Comparison of ENCODE assay signal across 10 cellular contexts in the genomic region with DNA sequence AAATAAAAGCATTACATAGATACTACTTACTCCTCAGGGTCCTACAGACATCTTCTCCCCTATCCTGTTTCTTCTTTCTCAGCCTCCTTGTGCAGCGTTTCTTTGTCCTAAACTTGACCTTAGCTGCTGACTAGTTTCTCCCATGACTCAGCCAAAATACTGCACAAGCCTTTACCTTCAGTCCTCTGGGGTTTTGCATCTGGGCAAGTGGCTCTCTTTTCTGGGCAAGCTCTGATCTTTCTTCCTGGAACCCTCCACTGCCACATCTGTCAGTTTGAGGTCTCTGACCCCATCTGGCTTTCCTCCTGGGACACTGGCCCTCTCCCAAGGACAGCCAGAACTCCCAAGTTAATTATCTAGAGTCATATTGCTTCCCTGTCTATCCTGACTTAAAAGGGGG.
A peak's percentile ranks its signal among the peaks of the same experiment; 100 is the strongest.
DNase-seq lines count a peak whose midpoint lies in the region; ATAC-seq and TF ChIP-seq lines count a peak whose summit lies in the region.
"Had no signal": no experiment of that assay in that cellular context is flagged by ENCODE, and none has a peak within 500 bp of the region (broad histone marks: within the 10 kb centered on the region; RNA-seq: fewer than 3 reads in every experiment).

No MANE protein-coding gene starts in this region.

- H3K27me3 Mint-ChIP-seq in stimulated activated memory B cell treated with anti-CD40 and anti-IgM and Interleukin-4, amounts not matched to agents 10 μg/mL and 1 μg/mL and 100 μg/mL, for 72 hours = no peaks in the 10 kb centered on the region
- H3K27me3 Mint-ChIP-seq: activated naive CD8-positive, alpha-beta T cell treated with anti-CD3 and anti-CD28 coated beads, Interleukin-2, amount 10 ng/mL, durations not matched to agents 7 days and 5 days had no signal

- H3K9me3 Mint-ChIP-seq in stimulated activated memory B cell treated with anti-CD40 and anti-IgM and Interleukin-4, amounts not matched to agents 10 μg/mL and 1 μg/mL and 100 μg/mL, for 72 hours = peaks cover 7% of the 10 kb centered on the region

- H3K27ac Mint-ChIP-seq in stimulated activated memory B cell treated with anti-CD40 and anti-IgM and Interleukin-4, amounts not matched to agents 10 μg/mL and 1 μg/mL and 100 μg/mL, for 72 hours = no peak overlapping the region
- H3K27ac Mint-ChIP-seq: activated naive CD8-positive, alpha-beta T cell treated with anti-CD3 and anti-CD28 coated beads, Interleukin-2, amount 10 ng/mL, durations not matched to agents 7 days and 5 days had no signal

- H3K4me3 ChIP-seq in esophagus muscularis mucosa = no peak overlapping the region

- H3K27ac ChIP-seq in esophagus muscularis mucosa (replicated peaks in 1 of 4) = peak overlapping the region in 3 of 4 donors; percentile 38 to 52 (median 44)
- H3K27ac ChIP-seq: neutrophil had no signal

- no peak for TF ChIP-seq POLR2A in esophagus muscularis mucosa (IDR thresholded peaks at IDR 0.05; ENCODE audit: low read depth)

- H3K36me3 ChIP-seq in esophagus muscularis mucosa = no peaks in the 10 kb centered on the region
- H3K36me3 ChIP-seq: neutrophil had no signal

- no peak overlapping the region for H3K4me3 Mint-ChIP-seq in stimulated activated memory B cell treated with anti-CD40 and anti-IgM and Interleukin-4, amounts not matched to agents 10 μg/mL and 1 μg/mL and 100 μg/mL, for 72 hours
- H3K4me3 Mint-ChIP-seq: activated naive CD8-positive, alpha-beta T cell treated with anti-CD3 and anti-CD28 coated beads, Interleukin-2, amount 10 ng/mL, durations not matched to agents 7 days and 5 days had no signal

- no peak for DNase-seq in esophagus muscularis mucosa (ENCODE audit: extremely low spot score)
- DNase-seq in UCSD-AML1 (lab: John Stamatoyannopoulos, UW; ENCODE audit: unreplicated experiment) = no peak
- no peak for DNase-seq in iPS-NIHi11 (ENCODE audit: low spot score)
- DNase-seq in midbrain (lab: John Stamatoyannopoulos, UW) = no peak
- DNase-seq: activated naive CD8-positive, alpha-beta T cell treated with anti-CD3 and anti-CD28 coated beads, Interleukin-2, amount 10 ng/mL, durations not matched to agents 7 days and 5 days had no signal

- H3K36me3 Mint-ChIP-seq in stimulated activated memory B cell treated with anti-CD40 and anti-IgM and Interleukin-4, amounts not matched to agents 10 μg/mL and 1 μg/mL and 100 μg/mL, for 72 hours = no peaks in the 10 kb centered on the region
- H3K36me3 Mint-ChIP-seq: activated naive CD8-positive, alpha-beta T cell treated with anti-CD3 and anti-CD28 coated beads, Interleukin-2, amount 10 ng/mL, durations not matched to agents 7 days and 5 days had no signal

- no peak for TF ChIP-seq CTCF in esophagus muscularis mucosa (IDR thresholded peaks at IDR 0.05)

- H3K4me1 Mint-ChIP-seq in stimulated activated memory B cell treated with anti-CD40 and anti-IgM and Interleukin-4, amounts not matched to agents 10 μg/mL and 1 μg/mL and 100 μg/mL, for 72 hours = peaks cover 5% of the 10 kb centered on the region
- H3K4me1 Mint-ChIP-seq: activated naive CD8-positive, alpha-beta T cell treated with anti-CD3 and anti-CD28 coated beads, Interleukin-2, amount 10 ng/mL, durations not matched to agents 7 days and 5 days had no signal

- H3K4me1 ChIP-seq in esophagus muscularis mucosa = peaks cover 0 to 27% (median 19%) of the 10 kb centered on the region in 4 donors

- H3K9me3 ChIP-seq in esophagus muscularis mucosa = peaks cover 0 to 8% (median 3%) of the 10 kb centered on the region in 4 donors
- H3K9me3 ChIP-seq: neutrophil had no signal

- peak; percentile 32 for TF ChIP-seq EP300 in esophagus muscularis mucosa (IDR thresholded peaks at IDR 0.05)

- ATAC-seq in GM19397 (IDR thresholded peaks at IDR 0.05; ENCODE audit: unreplicated experiment) = peak; percentile 48
- peak; percentile 66 for ATAC-seq in HG03280 (IDR thresholded peaks at IDR 0.05; ENCODE audit: unreplicated experiment)
- ATAC-seq in stimulated activated memory B cell treated with anti-CD40 and anti-IgM and Interleukin-4, amounts not matched to agents 10 μg/mL and 1 μg/mL and 100 μg/mL, for 72 hours = peak; percentile 41
- no peak for ATAC-seq in HG03571 (IDR thresholded peaks at IDR 0.05; ENCODE audit: unreplicated experiment)

- intact Hi-C loops in esophagus muscularis mucosa (cut with DNase I) = no loop called here

- WGBS in esophagus muscularis mucosa = 4% methylated on average over 1 of the region's 1 CpG

- no peaks in the 10 kb centered on the region for H3K27me3 ChIP-seq in esophagus muscularis mucosa
- H3K27me3 ChIP-seq: neutrophil had no signal
